In the genomic region with DNA sequence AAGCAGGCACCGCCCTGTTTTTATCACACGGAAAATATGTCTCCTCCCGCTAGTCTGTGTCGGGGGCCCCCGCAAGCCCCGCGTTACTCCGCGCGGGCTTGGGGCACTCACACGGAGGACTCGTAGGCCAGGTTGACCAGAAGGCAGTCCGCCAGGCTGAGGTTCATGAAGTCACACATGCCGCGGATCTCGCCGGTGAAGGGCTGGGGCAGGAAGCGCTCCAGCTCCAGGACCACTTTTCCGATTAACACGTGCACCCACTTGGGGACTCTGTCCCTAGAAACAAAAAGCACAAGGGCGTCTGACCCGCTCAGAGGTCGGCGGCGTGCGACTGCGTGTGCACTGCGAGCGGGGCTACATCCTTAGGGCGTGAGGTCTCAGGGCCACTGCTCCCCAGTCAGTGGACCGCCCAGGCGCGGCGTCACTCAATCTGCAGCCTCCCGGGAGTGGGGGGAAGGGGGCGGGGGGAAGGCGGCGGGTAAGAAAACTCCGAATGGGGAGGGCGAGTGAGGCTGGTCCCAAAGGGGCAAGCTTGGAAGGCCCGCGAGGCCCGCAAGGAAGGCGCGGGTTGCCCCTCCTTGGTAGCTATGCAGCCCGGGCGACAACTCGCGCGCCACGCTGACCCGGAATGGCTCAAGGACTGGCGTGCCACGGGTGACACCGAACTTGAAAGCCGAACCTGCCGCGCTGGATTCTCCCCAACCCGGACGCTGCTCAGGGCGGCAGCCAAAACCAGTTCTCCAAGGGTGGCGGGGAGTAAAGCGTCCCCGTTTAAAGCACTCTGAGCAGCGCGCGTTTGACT, we compare ENCODE assay signal across 8 cellular contexts. TPM values are rescaled to one million over a fixed set of nuclear protein-coding genes. Genes with fewer than 3 reads are reported as not detected.
A peak's percentile ranks its signal among the peaks of the same experiment; 100 is the strongest.
DNase-seq lines count a peak whose midpoint lies in the region; ATAC-seq, FAIRE-seq and TF ChIP-seq lines count a peak whose summit lies in the region.

No MANE protein-coding gene starts in this region.

- no peaks in the 10 kb centered on the region for H4K20me1 ChIP-seq in DOHH2 (ENCODE audit: control insufficient read depth, insufficient read depth, low read depth, low read length)
- no peaks in the 10 kb centered on the region for H4K20me1 ChIP-seq in hepatocyte (ENCODE audit: insufficient read depth, poor library complexity, severe bottlenecking)

- H3K4me1 ChIP-seq in DOHH2 (ENCODE audit: control insufficient read depth, low read length) (peaks cover 12% of the 10 kb centered on the region), ascending aorta (peaks cover 8 to 9% of the 10 kb centered on the region in 2 donors), hepatocyte (ENCODE audit: insufficient read depth) (peaks cover 5% of the 10 kb centered on the region)

- no peaks in the 10 kb centered on the region for H3K79me2 ChIP-seq in DOHH2 (ENCODE audit: control insufficient read depth, low read length)
- H3K79me2 ChIP-seq in hepatocyte = no peaks in the 10 kb centered on the region

- FAIRE-seq in HTR-8/SVneo (lab: Jason Lieb, UNC) = no peak

- H2AFZ ChIP-seq in hepatocyte = peak overlapping the region; percentile 98

- 0% methylated on average over 55 of the region's 67 CpGs for WGBS in hepatocyte (ENCODE audit: low lambda C conversion rate, missing lambda C conversion rate)

- peak; percentile 59 for ATAC-seq in GM21367 (IDR thresholded peaks at IDR 0.05; ENCODE audit: unreplicated experiment)

- H3K36me3 ChIP-seq in DOHH2 (ENCODE audit: control insufficient read depth, low read length) (no peaks in the 10 kb centered on the region), ascending aorta (peaks cover 6 to 11% of the 10 kb centered on the region in 2 donors), hepatocyte (replicated peaks; ENCODE audit: insufficient read depth, low read depth) (no peaks in the 10 kb centered on the region)

- intact Hi-C loops in ascending aorta (cut with DNase I) = loop anchor here (2.0 to 10.0 kb wide), 3 partner anchors 51 to 428 kb away; partner anchors contain the start of genes RCHY1, SDAD1 and THAP6

- H3K9me2 ChIP-seq in DOHH2 (replicated peaks; ENCODE audit: control insufficient read depth, low read length) (no peaks in the 10 kb centered on the region), hepatocyte (replicated peaks; ENCODE audit: insufficient read depth) (no peaks in the 10 kb centered on the region)

- no peaks in the 10 kb centered on the region for H3F3A ChIP-seq in DOHH2 (ENCODE audit: control insufficient read depth, insufficient read depth)

- H3K4me2 ChIP-seq in DOHH2 (ENCODE audit: low read length) (peak overlapping the region; percentile 85), hepatocyte (peak overlapping the region; percentile 93)

- H3K27me3 ChIP-seq in DOHH2 (ENCODE audit: control insufficient read depth, low read length) (no peaks in the 10 kb centered on the region), ascending aorta (no peaks in the 10 kb centered on the region), hepatocyte (no peaks in the 10 kb centered on the region)

- peak overlapping the region; percentile 23; the same call in 1 of the 2 replicates for H3K27ac ChIP-seq in DOHH2 (ENCODE audit: low read depth, low read length)
- peak overlapping the region; percentile 69 to 80 for H3K27ac ChIP-seq in ascending aorta
- H3K27ac ChIP-seq in hepatocyte = peak overlapping the region; percentile 81

- H3K4me3 ChIP-seq in DOHH2 (ENCODE audit: low read length) (peak overlapping the region; percentile 84), ascending aorta (peak overlapping the region; percentile 80 to 96), hepatocyte (peak overlapping the region; percentile 92), retinal pigment epithelial cell (ENCODE audit: low read length) (peak overlapping the region; percentile 78)

- H3K9me3 ChIP-seq in DOHH2 (ENCODE audit: control insufficient read depth, insufficient read depth, low read length) = no peaks in the 10 kb centered on the region
- H3K9me3 ChIP-seq in ascending aorta = no peaks in the 10 kb centered on the region
- H3K9me3 ChIP-seq in hepatocyte (ENCODE audit: low read depth) = no peaks in the 10 kb centered on the region

- DNase-seq in HTR-8/SVneo (ENCODE audit: insufficient read length, low spot score) = peak; percentile 71
- DNase-seq in T-helper 22 cell (ENCODE audit: low read depth) = peak; percentile 73
- peak; percentile 27 to 86 for DNase-seq in ascending aorta (ENCODE audit: low spot score in 2 of 2)
- DNase-seq in hepatocyte (ENCODE audit: low spot score) = peak; percentile 74
- peak; percentile 2 for DNase-seq in retinal pigment epithelial cell (ENCODE audit: low read depth)
- DNase-seq in NCI-H524 (lab: John Stamatoyannopoulos, UW) = no peak

- TF ChIP-seq CTCF in DOHH2 (IDR thresholded peaks at IDR 0.05; ENCODE audit: low read depth, low read length, poor library complexity, severe bottlenecking) (no peak), ascending aorta (IDR thresholded peaks at IDR 0.05) (no peak), hepatocyte (IDR thresholded peaks at IDR 0.05; ENCODE audit: poor library complexity) (no peak), retinal pigment epithelial cell (conservative IDR thresholded peaks at IDR 0.05; ENCODE audit: low read depth, low read length) (no peak)

RNA-seq across cellular contexts. Expression of gene NAAA, which starts 0.7 kb away (rescaled TPM):
- 287 TPM for total RNA-seq in ascending aorta
- 41.0 and 62.5 TPM in 2 replicates for total RNA-seq in hepatocyte
- 18.4 and 21.8 TPM in 2 replicates for polyA plus RNA-seq in hepatocyte

RNA-seq across cellular contexts. Expression of gene PPEF2, which starts 37.8 kb away (rescaled TPM):
- total RNA-seq in ascending aorta (not detected), hepatocyte (not detected in 2 replicates)
- not detected in 2 replicates for polyA plus RNA-seq in hepatocyte

RNA-seq across cellular contexts. Expression of gene SDAD1, which starts 50.7 kb away (rescaled TPM):
- 12.0 TPM for total RNA-seq in ascending aorta
- 33.8 and 43.3 TPM in 2 replicates for total RNA-seq in hepatocyte
- 35.3 and 36.0 TPM in 2 replicates for polyA plus RNA-seq in hepatocyte

Comparison
In these comparisons a context has a peak if more than half of its experiments do, and no peak if none do; other contexts are left out.
1. H3K27ac ChIP-seq: peak in every context shown above with its lines; median percentile 81 in hepatocyte; 74 in ascending aorta; 23 in DOHH2.
2. DNase-seq: peak in HTR-8/SVneo (single experiment), T-helper 22 cell (single experiment), ascending aorta (2 of 2), hepatocyte (single experiment) and retinal pigment epithelial cell (single experiment); none in NCI-H524 (0 of 2).
3. Peak in every context shown above with its lines, with median percentiles within 50 percentile points of each other: H3K4me3 ChIP-seq.